10 cellular contexts compared by ENCODE assay signal in the genomic region with DNA sequence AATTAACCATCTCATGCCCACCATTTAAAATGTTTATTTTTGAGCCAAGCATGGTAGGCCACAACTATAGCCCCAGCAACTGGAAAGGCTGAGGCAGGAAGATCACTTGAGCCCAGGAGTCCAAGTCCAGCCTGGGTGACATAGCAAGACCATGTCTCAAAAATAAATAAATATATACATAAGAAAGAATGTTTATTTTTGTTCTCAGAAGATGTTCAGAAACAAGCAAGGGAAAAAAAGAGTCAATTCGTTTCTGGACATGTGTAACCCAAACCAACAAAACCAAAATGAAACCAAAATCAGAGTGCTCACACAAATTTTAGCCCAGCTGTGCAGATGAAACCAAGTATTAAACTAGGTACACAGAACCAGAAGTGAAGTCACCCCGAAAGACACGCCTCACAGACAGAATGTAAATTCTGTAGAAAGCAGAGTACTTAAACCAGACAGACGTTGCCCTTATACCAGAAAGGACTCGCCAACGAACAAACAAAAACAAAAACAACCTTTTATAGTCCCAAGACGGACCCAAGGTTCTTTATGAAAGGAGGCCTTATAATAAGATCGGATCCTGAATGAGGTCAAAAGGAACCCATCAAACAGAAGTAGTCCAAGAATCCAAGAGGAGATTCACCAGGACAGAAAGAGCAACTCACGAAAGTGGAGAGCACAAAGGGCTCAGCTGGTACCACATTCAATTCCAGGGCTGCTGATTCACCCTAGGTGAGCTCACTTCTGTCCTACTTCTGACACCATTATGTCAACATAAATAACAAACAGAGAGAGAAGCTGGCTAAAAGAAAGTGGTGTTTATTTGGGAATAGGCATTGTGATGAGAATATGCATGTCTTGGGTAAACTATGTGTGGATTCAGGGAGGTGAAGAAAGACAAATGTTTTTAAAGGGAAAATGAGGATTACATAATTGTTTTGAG. TPM values are rescaled to one million over a fixed set of nuclear protein-coding genes. Genes with fewer than 3 reads are reported as not detected.
DNase-seq lines count a peak whose midpoint lies in the region; ATAC-seq and TF ChIP-seq lines count a peak whose summit lies in the region.
"Had no signal": no experiment of that assay in that cellular context is flagged by ENCODE, and none has a peak within 500 bp of the region (broad histone marks: within the 10 kb centered on the region; RNA-seq: fewer than 3 reads in every experiment).

No MANE protein-coding gene starts in this region.

- H3K36me3 ChIP-seq in OCI-LY7 (ENCODE audit: insufficient read depth, low read length) (peaks cover 2% of the 10 kb centered on the region; the same call in 1 of the 2 replicates), Karpas-422 (ENCODE audit: insufficient read depth, low read length) (no peaks in the 10 kb centered on the region), brain microvascular endothelial cell (replicated peaks) (no peaks in the 10 kb centered on the region)

- intact Hi-C loops in OCI-LY7 (cut with micrococcal nuclease; ENCODE audit: unreplicated experiment), result no loop called here

- TF ChIP-seq CTCF in OCI-LY7 (conservative IDR thresholded peaks at IDR 0.05; ENCODE audit: low read length) (no peak), brain microvascular endothelial cell (IDR thresholded peaks at IDR 0.05; ENCODE audit: low read depth, low read length, missing control alignments) (no peak)

- ATAC-seq in GM19397 (IDR thresholded peaks at IDR 0.05; ENCODE audit: unreplicated experiment) (peak; percentile 84), HG02970 (IDR thresholded peaks at IDR 0.05; ENCODE audit: low FRiP score, unreplicated experiment) (peak; percentile 80)

- peak; percentile 51 for DNase-seq in EH (ENCODE audit: low read depth)
- DNase-seq in OCI-LY7 (ENCODE audit: low spot score), result no peak
- DNase-seq in amniotic stem cell (lab: John Stamatoyannopoulos, UW), result no peak
- DNase-seq in Karpas-422, result no peak
- no peak for DNase-seq in activated CD4-positive, alpha-beta T cell treated with anti-CD3 and anti-CD28 coated beads for 4 hours
- DNase-seq in brain microvascular endothelial cell, result no peak
- DNase-seq: KBM-7, trophoblast cell had no signal

- H4K20me1 ChIP-seq in OCI-LY7 (ENCODE audit: insufficient read depth, low read length), result no peaks in the 10 kb centered on the region
- H4K20me1 ChIP-seq in Karpas-422 (ENCODE audit: insufficient read depth, low read depth, low read length), result no peaks in the 10 kb centered on the region

- CTCF ChIA-PET in OCI-LY7 (lab: Charles Lee; ENCODE audit: unreplicated experiment), result no interaction called here

- no TSS peak for BruUV-seq in OCI-LY7 (replicated peaks; lab: Mats Ljungman, UMichigan)

- no peaks in the 10 kb centered on the region for H3K79me2 ChIP-seq in OCI-LY7 (ENCODE audit: insufficient read depth, low read depth, low read length)
- no peaks in the 10 kb centered on the region for H3K79me2 ChIP-seq in Karpas-422 (ENCODE audit: low read length)

- POLR2A ChIA-PET in OCI-LY7 (lab: Charles Lee), result interaction anchor here (1.1 to 2.0 kb wide), 3 partner anchors 11 to 249 kb away, joined by 3 to 5 read pairs (median 3); no protein-coding TSS in a partner anchor

- in situ Hi-C loops in brain microvascular endothelial cell (cut with HindIII; ENCODE audit: low pct_ligation_motif_present, low sequenced_read_pairs), result no loop called here

- no peaks in the 10 kb centered on the region for H3K9me2 ChIP-seq in OCI-LY7 (ENCODE audit: insufficient read depth, low read length)
- no peaks in the 10 kb centered on the region for H3K9me2 ChIP-seq in Karpas-422 (replicated peaks; ENCODE audit: insufficient read depth, low read length)

- H3K4me3 ChIP-seq in OCI-LY7 (ENCODE audit: low read depth, low read length, poor library complexity, severe bottlenecking) (no peak overlapping the region), Karpas-422 (ENCODE audit: low read length) (no peak overlapping the region), brain microvascular endothelial cell (ENCODE audit: low read depth, low read length) (no peak overlapping the region)

- H2AFZ ChIP-seq in OCI-LY7 (ENCODE audit: low read length) (0 out of 2 replicates have a peak overlapping the region, but pooled peaks have one; percentile 13), Karpas-422 (ENCODE audit: low read length) (no peak overlapping the region)

- H3K4me1 ChIP-seq in OCI-LY7 (ENCODE audit: insufficient read depth, low read length, poor library complexity, severe bottlenecking) (no peaks in the 10 kb centered on the region), Karpas-422 (ENCODE audit: low read length) (no peaks in the 10 kb centered on the region)

- H3K27ac ChIP-seq in OCI-LY7 (ENCODE audit: low read depth, low read length, poor library complexity, severe bottlenecking) (no peak overlapping the region), Karpas-422 (ENCODE audit: low read length) (no peak overlapping the region), brain microvascular endothelial cell (no peak overlapping the region)

- no peaks in the 10 kb centered on the region for H3K27me3 ChIP-seq in Karpas-422 (ENCODE audit: low read length)
- H3K27me3 ChIP-seq in brain microvascular endothelial cell (replicated peaks), result no peaks in the 10 kb centered on the region

- H3K9me3 ChIP-seq in OCI-LY7 (ENCODE audit: low read length) (peaks cover 10% of the 10 kb centered on the region; the same call in 1 of the 2 replicates), Karpas-422 (ENCODE audit: low read length) (no peaks in the 10 kb centered on the region)

- H3K4me2 ChIP-seq in OCI-LY7 (ENCODE audit: low read length), result no peak overlapping the region
- no peak overlapping the region for H3K4me2 ChIP-seq in Karpas-422 (ENCODE audit: low read depth, low read length, poor library complexity, severe bottlenecking)

- H3K9ac ChIP-seq in Karpas-422 (ENCODE audit: low read length), result no peak overlapping the region

RNA-seq across cellular contexts. Expression of a gene that starts 31.8 kb away (rescaled TPM):
- total RNA-seq in OCI-LY7 (2014; rRNA removed; shearing (Covaris generic)), result 82.8 and 96.8 TPM in 2 replicates
- total RNA-seq in OCI-LY7 (2022), result 159 and 170 TPM in 2 replicates
- total RNA-seq in Karpas-422 (2014; rRNA removed; shearing (Covaris generic); ENCODE audit: low replicate concordance), result 0.43 and 2.9 TPM in 2 replicates

Comparison
In these comparisons a context has a peak if more than half of its experiments do, and no peak if none do; other contexts are left out.
1. RNA of a gene that starts 31.8 kb away (total RNA-seq): 82.8 to 170 TPM in OCI-LY7; 0.43 to 2.9 TPM in Karpas-422; every median in the first group is over 10 times any median in the second.